ENCODE assay signal across 8 cellular contexts in genomic region chr19:40717325-40717879, GRCh38. TPM values are rescaled to one million over a fixed set of nuclear protein-coding genes. Genes with fewer than 3 reads are reported as not detected.
A peak's percentile ranks its signal among the peaks of the same experiment; 100 is the strongest.
DNase-seq lines count a peak whose midpoint lies in the region; ATAC-seq, FAIRE-seq and TF ChIP-seq lines count a peak whose summit lies in the region.

No MANE protein-coding gene starts in this region.

- intact Hi-C loops in CD8-positive, alpha-beta T cell (cut with DNase I, micrococcal nuclease) = loop anchor here (1.0 to 10.0 kb wide), 9 partner anchors 81 to 1865 kb away; partner anchors contain the start of genes TGFB1 (in 2 of the 2), AKT2 (in 1 of the 2), BCKDHA (in 1 of the 2) and BLVRB (in 1 of the 2)
- intact Hi-C loops in vagina (cut with DNase I) = loop anchor here (5.0 kb wide), 1 partner anchor 80 kb away; the partner anchor contains the start of gene EGLN2

- H4K8ac ChIP-seq in mesendoderm (ENCODE audit: low read depth, low read length) = no peak overlapping the region

- no peaks in the 10 kb centered on the region for H3K27me3 Mint-ChIP-seq in CD8-positive, alpha-beta T cell (ENCODE audit: low read depth)

- no peaks in the 10 kb centered on the region for H3K27me3 ChIP-seq in CD8-positive, alpha-beta T cell (ENCODE audit: insufficient read depth, low read length)
- no peaks in the 10 kb centered on the region for H3K27me3 ChIP-seq in HUES64 (ENCODE audit: insufficient read depth, low read length)
- H3K27me3 ChIP-seq in bronchial epithelial cell (ENCODE audit: control insufficient read depth, insufficient read depth, low read length) = no peaks in the 10 kb centered on the region
- H3K27me3 ChIP-seq in mesendoderm (ENCODE audit: insufficient read depth, low read length, poor library complexity) = no peaks in the 10 kb centered on the region
- H3K27me3 ChIP-seq in vagina = no peaks in the 10 kb centered on the region

- ATAC-seq in CD8-positive, alpha-beta T cell = no peak
- no peak for ATAC-seq in HG03571 (IDR thresholded peaks at IDR 0.05; ENCODE audit: unreplicated experiment)

- no peak for TF ChIP-seq POLR2A in vagina (IDR thresholded peaks at IDR 0.05)

- peak overlapping the region; percentile 83 for H3K4me3 Mint-ChIP-seq in CD8-positive, alpha-beta T cell

- H2AK5ac ChIP-seq in mesendoderm (ENCODE audit: low read length) = no peak overlapping the region

- peaks cover 25% of the 10 kb centered on the region for H3K36me3 Mint-ChIP-seq in CD8-positive, alpha-beta T cell

- H2BK5ac ChIP-seq in mesendoderm (ENCODE audit: low read length) = no peak overlapping the region

- FAIRE-seq in bronchial epithelial cell (lab: Jason Lieb, UNC) = no peak

- peaks cover 75% of the 10 kb centered on the region for H3K4me1 Mint-ChIP-seq in CD8-positive, alpha-beta T cell (ENCODE audit: low read depth)

- H3K27ac Mint-ChIP-seq in CD8-positive, alpha-beta T cell = peak overlapping the region; percentile 27

- peak overlapping the region; percentile 88 for H3K27ac ChIP-seq in CD8-positive, alpha-beta T cell (ENCODE audit: low read depth, low read length)
- H3K27ac ChIP-seq in HUES64 (ENCODE audit: low read depth, low read length) (peak overlapping the region; percentile 53; the same call in 1 of the 2 replicates), mesendoderm (ENCODE audit: low read depth, low read length) (peak overlapping the region; percentile 10), vagina (peak overlapping the region; percentile 99)

- no peaks in the 10 kb centered on the region for H3K9me3 ChIP-seq in CD8-positive, alpha-beta T cell (ENCODE audit: low read length)
- H3K9me3 ChIP-seq in HUES64 (ENCODE audit: insufficient read depth, low read depth, low read length) = no peaks in the 10 kb centered on the region
- no peaks in the 10 kb centered on the region for H3K9me3 ChIP-seq in vagina

- peak in 1 of 7 experiments; percentile 11 for DNase-seq in CD8-positive, alpha-beta T cell
- DNase-seq in bronchial epithelial cell (ENCODE audit: low read depth) (no peak), mesendoderm (no peak), vagina (ENCODE audit: extremely low spot score in 2 of 2) (no peak), NCI-H774 (lab: John Stamatoyannopoulos, UW) (no peak)
- no peak for DNase-seq in stimulated activated CD8-positive, alpha-beta memory T cell treated with anti-CD3 and anti-CD28 coated beads, Interleukin-4, amount 100 ng/mL, for 48 hours

- 2% methylated on average over 20 of the region's 20 CpGs for WGBS in HUES64
- no CpG with 5 or more reads among the region's 20 CpGs for WGBS in mesendoderm (ENCODE audit: extremely low coverage, insufficient coverage, low lambda C conversion rate)

- peak overlapping the region; percentile 83 for H3K4ac ChIP-seq in mesendoderm (ENCODE audit: low read depth, low read length)

- POLR2A ChIA-PET in CD8-positive, alpha-beta T cell (lab: Charles Lee) = interaction anchor here (1.0 to 2.4 kb wide), 6 partner anchors 26 to 546 kb away, joined by 3 to 13 read pairs (median 6); partner anchors contain the start of genes ACTMAP, HNRNPUL1 and RAB4B

- H3K9ac ChIP-seq in HUES64 (ENCODE audit: low read depth, low read length) = peak overlapping the region; percentile 80
- H3K9ac ChIP-seq in mesendoderm (ENCODE audit: low read length) = peak overlapping the region; percentile 80

- no peak for TF ChIP-seq CTCF in CD8-positive, alpha-beta T cell (IDR thresholded peaks at IDR 0.05)
- TF ChIP-seq CTCF in bronchial epithelial cell (IDR thresholded peaks at IDR 0.05; ENCODE audit: insufficient read depth, low read length, severe bottlenecking) = no peak
- TF ChIP-seq CTCF in vagina (IDR thresholded peaks at IDR 0.05) = no peak

- peaks cover 19% of the 10 kb centered on the region for H3K79me2 ChIP-seq in mesendoderm (ENCODE audit: control insufficient read depth, insufficient read depth, low read length)

- H3K36me3 ChIP-seq in CD8-positive, alpha-beta T cell (ENCODE audit: insufficient read depth, low read length) = no peaks in the 10 kb centered on the region
- H3K36me3 ChIP-seq in HUES64 (ENCODE audit: insufficient read depth, low read length) = peaks cover 8% of the 10 kb centered on the region
- H3K36me3 ChIP-seq in bronchial epithelial cell (ENCODE audit: control insufficient read depth, insufficient read depth, low read length) = peaks cover 13% of the 10 kb centered on the region
- H3K36me3 ChIP-seq in mesendoderm (ENCODE audit: control insufficient read depth, insufficient read depth, low read length) = no peaks in the 10 kb centered on the region
- H3K36me3 ChIP-seq in vagina = peaks cover 0 to 12% of the 10 kb centered on the region in 2 donors

- H3K9me3 Mint-ChIP-seq in CD8-positive, alpha-beta T cell = no peaks in the 10 kb centered on the region

- CTCF ChIA-PET in CD8-positive, alpha-beta T cell (lab: Charles Lee) = interaction anchor here (1.0 to 1.7 kb wide), 4 partner anchors 13 to 391 kb away, joined by 3 to 6 read pairs (median 4); no protein-coding TSS in a partner anchor

- H4K5ac ChIP-seq in mesendoderm (ENCODE audit: low read length) = no peak overlapping the region

- H3K23ac ChIP-seq in mesendoderm (ENCODE audit: low read length) = no peak overlapping the region

- H3K18ac ChIP-seq in mesendoderm (ENCODE audit: low read length) = peak overlapping the region; percentile 77

- peaks cover 61% of the 10 kb centered on the region for H3K4me1 ChIP-seq in CD8-positive, alpha-beta T cell (ENCODE audit: insufficient read depth, low read length)
- H3K4me1 ChIP-seq in HUES64 (ENCODE audit: insufficient read depth, low read length) = peaks cover 10% of the 10 kb centered on the region
- H3K4me1 ChIP-seq in mesendoderm (ENCODE audit: control insufficient read depth, low read depth, low read length) = peaks cover 6% of the 10 kb centered on the region
- H3K4me1 ChIP-seq in vagina = peaks cover 82% of the 10 kb centered on the region

- H3K79me1 ChIP-seq in mesendoderm (ENCODE audit: low read length) = peaks cover 11% of the 10 kb centered on the region

- peak overlapping the region; percentile 96 for H3K56ac ChIP-seq in mesendoderm (ENCODE audit: low read length)

- H2BK15ac ChIP-seq in mesendoderm (replicated peaks; ENCODE audit: low read depth) = no peak overlapping the region

- H3K4me2 ChIP-seq in mesendoderm (ENCODE audit: low read length) = peak overlapping the region; percentile 44

- H3K4me3 ChIP-seq in CD8-positive, alpha-beta T cell (ENCODE audit: low read depth, low read length) = peak overlapping the region; percentile 93
- H3K4me3 ChIP-seq in HUES64 (ENCODE audit: low read length) (peak overlapping the region; percentile 84), bronchial epithelial cell (ENCODE audit: low read depth, low read length) (peak overlapping the region; percentile 99), mesendoderm (ENCODE audit: low read length) (peak overlapping the region; percentile 43), vagina (peak overlapping the region; percentile 63 to 92)

- no peak overlapping the region for H2BK120ac ChIP-seq in mesendoderm (ENCODE audit: low read depth, low read length)

RNA-seq across cellular contexts. Expression of gene ITPKC, which starts 0.5 kb away (rescaled TPM):
- 1 to 10 TPM; 5.9 to 6.4 TPM for total RNA-seq in CD8-positive, alpha-beta T cell
- polyA plus RNA-seq in HUES64 (2013, experiment 1 of 2) = 6.6 TPM
- polyA plus RNA-seq in HUES64 (2013, experiment 2 of 2) = 7.3 TPM
- 26.9 and 34.7 TPM in 2 replicates for total RNA-seq in bronchial epithelial cell
- 4.8 TPM for polyA plus RNA-seq in mesendoderm (2013, experiment 1 of 2)
- polyA plus RNA-seq in mesendoderm (2013, experiment 2 of 2) = 4.6 TPM
- total RNA-seq in vagina = 92.6 TPM

RNA-seq across cellular contexts. Expression of gene COQ8B, which starts 0.7 kb away (rescaled TPM):
- 10 to 100 TPM; 14.0 to 14.2 TPM for total RNA-seq in CD8-positive, alpha-beta T cell
- polyA plus RNA-seq in HUES64 (2013, experiment 1 of 2) = 22.3 TPM
- polyA plus RNA-seq in HUES64 (2013, experiment 2 of 2) = 27.4 TPM
- 20.0 and 23.9 TPM in 2 replicates for total RNA-seq in bronchial epithelial cell
- polyA plus RNA-seq in mesendoderm (2013, experiment 1 of 2) = 10.3 TPM
- polyA plus RNA-seq in mesendoderm (2013, experiment 2 of 2) = 11.1 TPM
- 51.1 TPM for total RNA-seq in vagina

RNA-seq across cellular contexts. Expression of gene NUMBL, which starts 27.0 kb away (rescaled TPM):
- 1 to 10 TPM; 3.5 to 4.3 TPM for total RNA-seq in CD8-positive, alpha-beta T cell
- polyA plus RNA-seq in HUES64 (2013, experiment 1 of 2) = 11.7 TPM
- 15.1 TPM for polyA plus RNA-seq in HUES64 (2013, experiment 2 of 2)
- total RNA-seq in bronchial epithelial cell = 8.4 and 12.9 TPM in 2 replicates
- polyA plus RNA-seq in mesendoderm (2013, experiment 1 of 2) = 11.9 TPM
- 11.9 TPM for polyA plus RNA-seq in mesendoderm (2013, experiment 2 of 2)
- total RNA-seq in vagina = 66.0 TPM

RNA-seq across cellular contexts. Expression of gene ACTMAP, which starts 32.9 kb away (rescaled TPM):
- 1 to 10 TPM; 3.5 to 3.8 TPM for total RNA-seq in CD8-positive, alpha-beta T cell
- polyA plus RNA-seq in HUES64 (2013, experiment 1 of 2) = 13.5 TPM
- polyA plus RNA-seq in HUES64 (2013, experiment 2 of 2) = 17.6 TPM
- total RNA-seq in bronchial epithelial cell (0.26 TPM in 2 replicates), vagina (2.2 TPM)
- polyA plus RNA-seq in mesendoderm (2013, experiment 1 of 2) = 8.2 TPM
- polyA plus RNA-seq in mesendoderm (2013, experiment 2 of 2) = 9.2 TPM

RNA-seq across cellular contexts. Expression of gene SNRPA, which starts 33.6 kb away (rescaled TPM):
- total RNA-seq in CD8-positive, alpha-beta T cell = 10 to 100 TPM; 68.3 to 88.2 TPM
- 157 TPM for polyA plus RNA-seq in HUES64 (2013, experiment 1 of 2)
- polyA plus RNA-seq in HUES64 (2013, experiment 2 of 2) = 183 TPM
- total RNA-seq in bronchial epithelial cell (19.5 and 30.3 TPM in 2 replicates), vagina (72.7 TPM)
- polyA plus RNA-seq in mesendoderm (2013, experiment 1 of 2) = 226 TPM
- polyA plus RNA-seq in mesendoderm (2013, experiment 2 of 2) = 225 TPM

Comparison
In these comparisons a context has a peak if more than half of its experiments do, and no peak if none do; other contexts are left out.
1. H3K27ac ChIP-seq: peak in every context shown above with its lines; median percentile 99 in vagina; 88 in CD8-positive, alpha-beta T cell; 53 in HUES64; 10 in mesendoderm.
2. H3K4me3 ChIP-seq: peak in every context shown above with its lines; median percentile 99 in bronchial epithelial cell; 93 in CD8-positive, alpha-beta T cell; 84 in HUES64; 78 in vagina; 43 in mesendoderm.